1 cellular context compared by ENCODE assay signal in the genomic region with DNA sequence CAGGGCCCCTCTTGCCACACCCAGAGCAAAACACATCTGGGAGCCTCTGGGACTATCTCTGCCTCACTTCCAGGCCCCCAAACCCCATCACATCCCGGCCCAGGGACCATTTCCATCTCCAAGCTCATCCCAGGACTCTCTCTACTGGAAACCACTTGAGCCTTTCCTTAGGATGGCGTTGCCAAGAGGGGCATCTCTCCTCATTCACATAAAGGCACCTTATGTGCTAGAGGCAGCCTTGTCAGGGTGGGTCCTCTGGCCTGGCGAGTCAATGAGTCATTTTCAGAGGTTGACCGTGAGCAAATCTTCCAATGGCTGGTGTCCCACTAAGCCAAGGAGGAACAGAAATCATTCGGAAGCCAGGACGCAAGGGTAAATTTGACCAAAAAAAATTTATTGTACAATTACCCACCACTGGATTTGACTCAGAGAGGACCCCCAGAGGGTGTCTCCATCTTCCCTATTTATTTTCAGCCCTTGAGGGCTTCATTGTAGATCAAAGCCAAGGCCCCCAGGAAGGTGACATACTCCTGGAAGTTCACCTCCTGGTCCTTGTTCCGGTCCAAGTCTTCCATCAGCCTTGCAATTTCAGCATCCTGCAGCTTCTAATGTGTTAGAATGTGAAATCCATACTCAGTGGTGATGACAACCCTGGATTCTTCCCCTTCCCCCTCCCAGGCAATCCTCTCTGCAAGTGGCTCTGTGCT.
TF ChIP-seq lines count a peak whose summit lies in the region.

No MANE protein-coding gene starts in this region.

TF ChIP-seq in HepG2, 621 proteins besides CTCF, POLR2A, EP300 and RAD21:
- no peak for TF ChIP-seq ZNF484 (CRISPR knock-in tag; IDR thresholded peaks at IDR 0.05; ENCODE audit: borderline replicate concordance, low read depth)
- TF ChIP-seq ZNF775 (CRISPR knock-in tag; IDR thresholded peaks at IDR 0.05; ENCODE audit: borderline replicate concordance): no peak
- TF ChIP-seq GPN1 (CRISPR knock-in tag; IDR thresholded peaks at IDR 0.05; ENCODE audit: borderline replicate concordance): no peak
- no peak for TF ChIP-seq ZNF143 (CRISPR knock-in tag; IDR thresholded peaks at IDR 0.05)
- TF ChIP-seq ZSCAN9 (CRISPR knock-in tag; IDR thresholded peaks at IDR 0.05; ENCODE audit: borderline replicate concordance): no peak
- no peak for TF ChIP-seq SOX5 (CRISPR knock-in tag; IDR thresholded peaks at IDR 0.05; ENCODE audit: borderline replicate concordance)
- no peak for TF ChIP-seq ZNF790 (CRISPR knock-in tag; IDR thresholded peaks at IDR 0.05; ENCODE audit: borderline replicate concordance)
- no peak for TF ChIP-seq ZNF431 (CRISPR knock-in tag; IDR thresholded peaks at IDR 0.05; ENCODE audit: borderline replicate concordance, low read depth)
- TF ChIP-seq RXRB (CRISPR knock-in tag; IDR thresholded peaks at IDR 0.05; ENCODE audit: borderline replicate concordance): no peak
- TF ChIP-seq, protein P1, sequence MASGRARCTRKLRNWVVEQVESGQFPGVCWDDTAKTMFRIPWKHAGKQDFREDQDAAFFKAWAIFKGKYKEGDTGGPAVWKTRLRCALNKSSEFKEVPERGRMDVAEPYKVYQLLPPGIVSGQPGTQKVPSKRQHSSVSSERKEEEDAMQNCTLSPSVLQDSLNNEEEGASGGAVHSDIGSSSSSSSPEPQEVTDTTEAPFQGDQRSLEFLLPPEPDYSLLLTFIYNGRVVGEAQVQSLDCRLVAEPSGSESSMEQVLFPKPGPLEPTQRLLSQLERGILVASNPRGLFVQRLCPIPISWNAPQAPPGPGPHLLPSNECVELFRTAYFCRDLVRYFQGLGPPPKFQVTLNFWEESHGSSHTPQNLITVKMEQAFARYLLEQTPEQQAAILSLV (CRISPR knock-in tag; IDR thresholded peaks at IDR 0.05; ENCODE audit: borderline replicate concordance): no peak
- TF ChIP-seq RCOR2 (CRISPR knock-in tag; IDR thresholded peaks at IDR 0.05): no peak
- TF ChIP-seq ZZZ3 (CRISPR knock-in tag; IDR thresholded peaks at IDR 0.05; ENCODE audit: borderline replicate concordance): no peak
- TF ChIP-seq MAF1 (CRISPR knock-in tag; IDR thresholded peaks at IDR 0.05; ENCODE audit: borderline replicate concordance): no peak
- no peak for TF ChIP-seq ZNF768 (CRISPR knock-in tag; IDR thresholded peaks at IDR 0.05)
- no peak for TF ChIP-seq TAF15 (IDR thresholded peaks at IDR 0.05; ENCODE audit: low read depth, low read length, poor library complexity, severe bottlenecking)
- no peak for TF ChIP-seq MTA1 (CRISPR knock-in tag; IDR thresholded peaks at IDR 0.05; ENCODE audit: borderline replicate concordance)
- TF ChIP-seq MLLT10 (CRISPR knock-in tag; IDR thresholded peaks at IDR 0.05): no peak
- TF ChIP-seq, protein P2, sequence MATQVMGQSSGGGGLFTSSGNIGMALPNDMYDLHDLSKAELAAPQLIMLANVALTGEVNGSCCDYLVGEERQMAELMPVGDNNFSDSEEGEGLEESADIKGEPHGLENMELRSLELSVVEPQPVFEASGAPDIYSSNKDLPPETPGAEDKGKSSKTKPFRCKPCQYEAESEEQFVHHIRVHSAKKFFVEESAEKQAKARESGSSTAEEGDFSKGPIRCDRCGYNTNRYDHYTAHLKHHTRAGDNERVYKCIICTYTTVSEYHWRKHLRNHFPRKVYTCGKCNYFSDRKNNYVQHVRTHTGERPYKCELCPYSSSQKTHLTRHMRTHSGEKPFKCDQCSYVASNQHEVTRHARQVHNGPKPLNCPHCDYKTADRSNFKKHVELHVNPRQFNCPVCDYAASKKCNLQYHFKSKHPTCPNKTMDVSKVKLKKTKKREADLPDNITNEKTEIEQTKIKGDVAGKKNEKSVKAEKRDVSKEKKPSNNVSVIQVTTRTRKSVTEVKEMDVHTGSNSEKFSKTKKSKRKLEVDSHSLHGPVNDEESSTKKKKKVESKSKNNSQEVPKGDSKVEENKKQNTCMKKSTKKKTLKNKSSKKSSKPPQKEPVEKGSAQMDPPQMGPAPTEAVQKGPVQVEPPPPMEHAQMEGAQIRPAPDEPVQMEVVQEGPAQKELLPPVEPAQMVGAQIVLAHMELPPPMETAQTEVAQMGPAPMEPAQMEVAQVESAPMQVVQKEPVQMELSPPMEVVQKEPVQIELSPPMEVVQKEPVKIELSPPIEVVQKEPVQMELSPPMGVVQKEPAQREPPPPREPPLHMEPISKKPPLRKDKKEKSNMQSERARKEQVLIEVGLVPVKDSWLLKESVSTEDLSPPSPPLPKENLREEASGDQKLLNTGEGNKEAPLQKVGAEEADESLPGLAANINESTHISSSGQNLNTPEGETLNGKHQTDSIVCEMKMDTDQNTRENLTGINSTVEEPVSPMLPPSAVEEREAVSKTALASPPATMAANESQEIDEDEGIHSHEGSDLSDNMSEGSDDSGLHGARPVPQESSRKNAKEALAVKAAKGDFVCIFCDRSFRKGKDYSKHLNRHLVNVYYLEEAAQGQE (IDR thresholded peaks at IDR 0.05; ENCODE audit: borderline replicate concordance in 1 of 2, low read depth in 1 of 2, low read length in 2 of 2): no peak
